In genomic region chr19:46224773-46225172, GRCh38 we compare ENCODE assay signal across 20 cellular contexts. TPM values are rescaled to one million over a fixed set of nuclear protein-coding genes. Genes with fewer than 3 reads are reported as not detected.
DNase-seq lines count a peak whose midpoint lies in the region; ATAC-seq lines count a peak whose summit lies in the region.
"Had no signal": no experiment of that assay in that cellular context is flagged by ENCODE, and none has a peak within 500 bp of the region (broad histone marks: within the 10 kb centered on the region; RNA-seq: fewer than 3 reads in every experiment).

No MANE protein-coding gene starts in this region.

- H3K4me1 Mint-ChIP-seq in activated CD4-positive, alpha-beta T cell treated with anti-CD3 and anti-CD28 coated beads, Interleukin-2, amount 10 ng/mL, durations not matched to agents 7 days and 5 days: peaks cover 6% of the 10 kb centered on the region
- H3K4me1 Mint-ChIP-seq in CD4-positive, alpha-beta memory T cell: peaks cover 5 to 9% (median 7%) of the 10 kb centered on the region in 4 donors
- H3K4me1 Mint-ChIP-seq: CD14-positive monocyte had no signal

- no peak overlapping the region for H3K27ac ChIP-seq in CD4-positive, alpha-beta memory T cell (ENCODE audit: low read depth, low read length)
- H3K27ac ChIP-seq: 22Rv1, BLaER1 had no signal

- CTCF ChIA-PET in activated CD4-positive, alpha-beta T cell treated with anti-CD3 and anti-CD28 coated beads, Interleukin-2, amount 10 ng/mL, durations not matched to agents 7 days and 5 days (lab: Charles Lee): no interaction called here
- CTCF ChIA-PET in CD4-positive, alpha-beta memory T cell (lab: Charles Lee; ENCODE audit: partially characterized antibody): no interaction called here

- no peaks in the 10 kb centered on the region for H3K9me3 Mint-ChIP-seq in activated CD4-positive, alpha-beta T cell treated with anti-CD3 and anti-CD28 coated beads, Interleukin-2, amount 10 ng/mL, durations not matched to agents 7 days and 5 days
- no peaks in the 10 kb centered on the region for H3K9me3 Mint-ChIP-seq in CD4-positive, alpha-beta memory T cell
- H3K9me3 Mint-ChIP-seq: CD14-positive monocyte; CD8-positive, alpha-beta T cell; HFFc6 had no signal

- H3K9me3 ChIP-seq in CD4-positive, alpha-beta memory T cell (ENCODE audit: control insufficient read depth in 1 of 2, low read length in 2 of 2): no peaks in the 10 kb centered on the region
- H3K9me3 ChIP-seq: BLaER1 had no signal

- peaks cover 5% of the 10 kb centered on the region for H3K27me3 Mint-ChIP-seq in activated CD4-positive, alpha-beta T cell treated with anti-CD3 and anti-CD28 coated beads, Interleukin-2, amount 10 ng/mL, durations not matched to agents 7 days and 5 days
- peaks cover 20 to 30% of the 10 kb centered on the region in 2 donors for H3K27me3 Mint-ChIP-seq in CD4-positive, alpha-beta memory T cell

- H3K36me3 ChIP-seq in CD4-positive, alpha-beta memory T cell (ENCODE audit: insufficient read depth, low read length): no peaks in the 10 kb centered on the region
- H3K36me3 ChIP-seq: BLaER1 had no signal

- no peak overlapping the region for H3K27ac Mint-ChIP-seq in activated CD4-positive, alpha-beta T cell treated with anti-CD3 and anti-CD28 coated beads, Interleukin-2, amount 10 ng/mL, durations not matched to agents 7 days and 5 days
- no peak overlapping the region for H3K27ac Mint-ChIP-seq in CD4-positive, alpha-beta memory T cell
- H3K27ac Mint-ChIP-seq: CD8-positive, alpha-beta T cell; HFFc6 had no signal

- H3K4me1 ChIP-seq in CD4-positive, alpha-beta memory T cell (ENCODE audit: insufficient read depth, low read length): peaks cover 10% of the 10 kb centered on the region
- H3K4me1 ChIP-seq: BLaER1 had no signal

- POLR2A ChIA-PET in activated CD4-positive, alpha-beta T cell treated with anti-CD3 and anti-CD28 coated beads, Interleukin-2, amount 10 ng/mL, durations not matched to agents 7 days and 5 days (lab: Charles Lee): no interaction called here
- POLR2A ChIA-PET in CD4-positive, alpha-beta memory T cell (lab: Charles Lee; ENCODE audit: partially characterized antibody): no interaction called here

- intact Hi-C loops in CD4-positive, alpha-beta memory T cell (cut with micrococcal nuclease): no loop called here

- no peaks in the 10 kb centered on the region for H3K27me3 ChIP-seq in CD4-positive, alpha-beta memory T cell (ENCODE audit: insufficient read depth, low read length)

- peak; percentile 21 for DNase-seq in activated CD4-positive, CD25-positive, alpha-beta regulatory T cell treated with anti-CD3 and anti-CD28 coated beads, Interleukin-2, amount 50 U/mL, for 72 hours
- DNase-seq in activated CD4-positive, CD25-positive, alpha-beta regulatory T cell (lab: John Stamatoyannopoulos, UW): no peak
- peak; percentile 47 for DNase-seq in mesenteric fat pad (ENCODE audit: low spot score)
- DNase-seq in activated CD4-positive, alpha-beta T cell treated with anti-CD3 and anti-CD28 coated beads, Interleukin-2, amount 10 ng/mL, durations not matched to agents 7 days and 5 days: no peak
- no peak for DNase-seq in CD4-positive, alpha-beta memory T cell
- DNase-seq: Calu3; CD8-positive, alpha-beta T cell; DMS79 treated with DMSO at 0.1 percent for 48 hours; GOT3; H7; HFFc6 had no signal

- H3K36me3 Mint-ChIP-seq in activated CD4-positive, alpha-beta T cell treated with anti-CD3 and anti-CD28 coated beads, Interleukin-2, amount 10 ng/mL, durations not matched to agents 7 days and 5 days (ENCODE audit: low read depth): no peaks in the 10 kb centered on the region
- H3K36me3 Mint-ChIP-seq in CD4-positive, alpha-beta memory T cell: no peaks in the 10 kb centered on the region
- H3K36me3 Mint-ChIP-seq: CD14-positive monocyte; CD8-positive, alpha-beta T cell had no signal

- no peak overlapping the region for H3K4me3 Mint-ChIP-seq in activated CD4-positive, alpha-beta T cell treated with anti-CD3 and anti-CD28 coated beads, Interleukin-2, amount 10 ng/mL, durations not matched to agents 7 days and 5 days
- no peak overlapping the region for H3K4me3 Mint-ChIP-seq in CD4-positive, alpha-beta memory T cell
- H3K4me3 Mint-ChIP-seq: CD14-positive monocyte; CD8-positive, alpha-beta T cell; HFFc6 had no signal

- no peak overlapping the region for H3K4me3 ChIP-seq in CD4-positive, alpha-beta memory T cell (ENCODE audit: low read length in 2 of 2)
- H3K4me3 ChIP-seq: BLaER1, GM12878 had no signal

- ATAC-seq in esophagus mucosa (peak; percentile 75), HG02642 (IDR thresholded peaks at IDR 0.05; ENCODE audit: poor library complexity, unreplicated experiment) (no peak)
- ATAC-seq: CD8-positive, alpha-beta T cell; GM12878; HCT116 had no signal

RNA-seq across cellular contexts. Expression of gene IGFL1, which starts 4.8 kb away (rescaled TPM):
- total RNA-seq in esophagus mucosa: 20.2 TPM
- total RNA-seq in mesenteric fat pad: not detected
- not detected for total RNA-seq in activated CD4-positive, alpha-beta T cell treated with anti-CD3 and anti-CD28 coated beads, Interleukin-2, amount 10 ng/mL, durations not matched to agents 7 days and 5 days
- total RNA-seq in CD4-positive, alpha-beta memory T cell: not detected
- polyA plus RNA-seq in CD4-positive, alpha-beta memory T cell: not detected
- total RNA-seq: A673; Calu3; CD8-positive, alpha-beta T cell; GM12878; H7; HFFc6 had no signal
- polyA plus RNA-seq: AG04450, CD14-positive monocyte, GM12878 had no signal

Comparison
In these comparisons a context has a peak if more than half of its experiments do, and no peak if none do; other contexts are left out.
1. DNase-seq: peak in activated CD4-positive, CD25-positive, alpha-beta regulatory T cell treated with anti-CD3 and anti-CD28 coated beads, Interleukin-2, amount 50 U/mL, for 72 hours (single experiment) and mesenteric fat pad (single experiment); none in activated CD4-positive, CD25-positive, alpha-beta regulatory T cell (0 of 4), activated CD4-positive, alpha-beta T cell treated with anti-CD3 and anti-CD28 coated beads, Interleukin-2, amount 10 ng/mL, durations not matched to agents 7 days and 5 days (single experiment) and CD4-positive, alpha-beta memory T cell (0 of 5).
2. RNA of gene IGFL1, which starts 4.8 kb away (total RNA-seq): 20.2 TPM in esophagus mucosa (single experiment); not detected in mesenteric fat pad (single experiment), not detected in activated CD4-positive, alpha-beta T cell treated with anti-CD3 and anti-CD28 coated beads, Interleukin-2, amount 10 ng/mL, durations not matched to agents 7 days and 5 days and not detected in CD4-positive, alpha-beta memory T cell; every median in the first group is over 10 times any median in the second.